In genomic region chr2:222919841-222920609, GRCh38 we compare ENCODE assay signal across 1 cellular context.
A peak's percentile ranks its signal among the peaks of the same experiment; 100 is the strongest.
TF ChIP-seq lines count a peak whose summit lies in the region.

No MANE protein-coding gene starts in this region.

TF ChIP-seq in HepG2, 621 proteins besides CTCF, POLR2A, EP300 and RAD21 (continued from another document and continues in another):
- TF ChIP-seq ZNF280D (CRISPR knock-in tag; IDR thresholded peaks at IDR 0.05) (no peak), XRCC5 (optimal IDR thresholded peaks at IDR 0.05; ENCODE audit: low read length) (no peak), ZNF790 (CRISPR knock-in tag; IDR thresholded peaks at IDR 0.05; ENCODE audit: borderline replicate concordance) (no peak), PHB2 (IDR thresholded peaks at IDR 0.05; ENCODE audit: partially characterized antibody) (no peak), ZNF768 (CRISPR knock-in tag; IDR thresholded peaks at IDR 0.05) (no peak), ZNF615 (CRISPR knock-in tag; IDR thresholded peaks at IDR 0.05; ENCODE audit: borderline replicate concordance) (no peak), ZNF777 (CRISPR knock-in tag; IDR thresholded peaks at IDR 0.05) (no peak), ZNF138 (CRISPR knock-in tag; IDR thresholded peaks at IDR 0.05; ENCODE audit: low read depth) (no peak), NFKB2 (CRISPR knock-in tag; IDR thresholded peaks at IDR 0.05; ENCODE audit: borderline replicate concordance) (no peak), ELK4 (CRISPR knock-in tag; IDR thresholded peaks at IDR 0.05; ENCODE audit: borderline replicate concordance) (no peak), ZNF784 (CRISPR knock-in tag; IDR thresholded peaks at IDR 0.05; ENCODE audit: borderline replicate concordance) (no peak), ZNF713 (CRISPR knock-in tag; IDR thresholded peaks at IDR 0.05) (no peak), ZHX1 (CRISPR knock-in tag; IDR thresholded peaks at IDR 0.05; ENCODE audit: low read depth) (no peak), NFE2L2 (IDR thresholded peaks at IDR 0.05; ENCODE audit: low read length) (no peak), ZNF350 (CRISPR knock-in tag; IDR thresholded peaks at IDR 0.05; ENCODE audit: borderline replicate concordance, low read depth) (no peak), THAP8 (CRISPR knock-in tag; IDR thresholded peaks at IDR 0.05; ENCODE audit: borderline replicate concordance) (no peak), ZFP41 (CRISPR knock-in tag; IDR thresholded peaks at IDR 0.05; ENCODE audit: borderline replicate concordance) (0 out of 2 replicates have a peak, but pooled peaks have one; percentile 43), KAT7 (CRISPR knock-in tag; IDR thresholded peaks at IDR 0.05; ENCODE audit: borderline replicate concordance) (no peak), RARG (CRISPR knock-in tag; IDR thresholded peaks at IDR 0.05; ENCODE audit: low read depth) (no peak), ZNF12 (CRISPR knock-in tag; IDR thresholded peaks at IDR 0.05) (no peak), CBX2 (IDR thresholded peaks at IDR 0.05; ENCODE audit: low read depth, low read length) (no peak), CBX2 (CRISPR knock-in tag; IDR thresholded peaks at IDR 0.05; ENCODE audit: low read depth) (no peak), ZNF256 (CRISPR knock-in tag; conservative IDR thresholded peaks at IDR 0.05) (no peak), ZNF770 (CRISPR knock-in tag; IDR thresholded peaks at IDR 0.05) (no peak), ZBTB3 (CRISPR knock-in tag; IDR thresholded peaks at IDR 0.05; ENCODE audit: borderline replicate concordance, low read depth) (no peak), FOSL2 (CRISPR knock-in tag; IDR thresholded peaks at IDR 0.05) (peak; percentile 40; the same call in 1 of the 2 replicates), ZFP37 (CRISPR knock-in tag; IDR thresholded peaks at IDR 0.05; ENCODE audit: borderline replicate concordance) (no peak), POGZ (CRISPR knock-in tag; IDR thresholded peaks at IDR 0.05) (no peak), USF2 (IDR thresholded peaks at IDR 0.05; ENCODE audit: low read depth, low read length) (no peak), USF2 (CRISPR knock-in tag; IDR thresholded peaks at IDR 0.05; ENCODE audit: borderline replicate concordance) (0 out of 2 replicates have a peak, but pooled peaks have one; percentile 4), FOXP4 (CRISPR knock-in tag; IDR thresholded peaks at IDR 0.05) (no peak), HBP1 (CRISPR knock-in tag; IDR thresholded peaks at IDR 0.05; ENCODE audit: low read depth) (no peak), RBM22 (optimal IDR thresholded peaks at IDR 0.05; ENCODE audit: low read length) (peak; percentile 95), REL (CRISPR knock-in tag; conservative IDR thresholded peaks at IDR 0.05) (no peak), ZNF205 (CRISPR knock-in tag; IDR thresholded peaks at IDR 0.05) (no peak), ZNF841 (CRISPR knock-in tag; IDR thresholded peaks at IDR 0.05; ENCODE audit: borderline replicate concordance) (no peak), ATF3 (CRISPR knock-in tag; IDR thresholded peaks at IDR 0.05) (no peak), CSRNP2 (CRISPR knock-in tag; conservative IDR thresholded peaks at IDR 0.05; ENCODE audit: low read depth) (no peak), BRF2 (CRISPR knock-in tag; IDR thresholded peaks at IDR 0.05) (no peak), ZFP36L1 (CRISPR knock-in tag; IDR thresholded peaks at IDR 0.05) (no peak), POLR2G (IDR thresholded peaks at IDR 0.05; ENCODE audit: low read depth, low read length) (0 out of 2 replicates have a peak, but pooled peaks have one; percentile 0), ZNF7 (CRISPR knock-in tag; IDR thresholded peaks at IDR 0.05) (peak; percentile 72; the same call in 1 of the 2 replicates), ZNF282 (IDR thresholded peaks at IDR 0.05; ENCODE audit: partially characterized antibody) (no peak), ZNF292 (CRISPR knock-in tag; IDR thresholded peaks at IDR 0.05; ENCODE audit: borderline replicate concordance, low read depth) (no peak)
